Comparison of ENCODE assay signal across 8 cellular contexts in the genomic region with DNA sequence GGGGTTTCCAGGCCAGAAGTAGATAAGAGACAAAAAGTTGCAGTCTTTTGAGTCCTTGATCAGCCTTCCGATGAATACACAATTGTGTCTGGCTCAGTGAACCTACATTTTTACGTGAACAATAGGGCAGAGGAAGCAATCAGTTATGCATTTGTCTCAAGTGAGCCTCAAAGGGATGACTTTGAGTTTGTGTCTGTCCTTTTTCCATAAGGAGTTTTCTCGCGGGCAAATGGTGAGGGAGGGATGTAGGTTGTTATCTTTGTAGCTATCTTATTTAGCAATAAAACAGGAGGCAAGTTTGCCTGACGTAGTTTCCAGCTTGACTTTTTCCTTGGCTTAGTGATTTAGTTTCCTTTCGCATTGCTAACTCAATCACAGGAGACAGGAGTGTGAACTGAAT.
DNase-seq lines count a peak whose midpoint lies in the region; ATAC-seq, FAIRE-seq and TF ChIP-seq lines count a peak whose summit lies in the region.
"Not testable (repeated sequence)": the region's sequence is repeated elsewhere in the genome, so short reads cannot be mapped to it uniquely, and the experiment has no call there.

No MANE protein-coding gene starts in this region.

- TF ChIP-seq CTCF in activated CD8-positive, alpha-beta T cell treated with anti-CD3 and anti-CD28 coated beads for 36 hours (IDR thresholded peaks at IDR 0.05); K562 (IDR thresholded peaks at IDR 0.05 in 2 of 3, conservative IDR thresholded peaks at IDR 0.05 in 1 of 3; ENCODE audit: insufficient read depth in 2 of 3, low read depth in 1 of 3, low read length in 3 of 3); fibroblast of lung (conservative IDR thresholded peaks at IDR 0.05 in 1 of 2, IDR thresholded peaks at IDR 0.05 in 1 of 2; ENCODE audit: low read depth in 1 of 2, low read length in 2 of 2); osteocyte (IDR thresholded peaks at IDR 0.05): not testable (repeated sequence)

- H4K20me1 ChIP-seq in BLaER1; K562 (replicated peaks; ENCODE audit: control insufficient read depth, insufficient read depth, low read length); fibroblast of lung (ENCODE audit: control insufficient read depth, extremely low read depth, insufficient read depth, low read length): not testable (repeated sequence)

- H3K79me2 ChIP-seq in K562 (ENCODE audit: control insufficient read depth, insufficient read depth, low read length), result peaks cover 16% of the 10 kb centered on the region
- H3K79me2 ChIP-seq in fibroblast of lung (ENCODE audit: control insufficient read depth, insufficient read depth, low read length), result not testable (repeated sequence)

- not testable (repeated sequence) for H3K27me3 ChIP-seq in BLaER1; K562 (ENCODE audit: control insufficient read depth in 2 of 2, insufficient read depth in 2 of 2, low read length in 2 of 2); fibroblast of lung (ENCODE audit: control insufficient read depth, insufficient read depth, low read length)

- not testable (repeated sequence) for H2AFZ ChIP-seq in K562 (ENCODE audit: low read depth, low read length); fibroblast of lung (ENCODE audit: low read length)

- H3K27ac Mint-ChIP-seq in activated CD8-positive, alpha-beta T cell treated with anti-CD3 and anti-CD28 coated beads for 36 hours, result peak overlapping the region; percentile 74
- peak overlapping the region; percentile 89 for H3K27ac Mint-ChIP-seq in osteocyte (ENCODE audit: unreplicated experiment)
- peak overlapping the region; percentile 55 for H3K27ac Mint-ChIP-seq in stimulated activated naive CD8-positive, alpha-beta T cell treated with anti-CD3 and anti-CD28 coated beads, Interleukin-15, Interleukin-2, amounts not matched to agents 100 ng/mL and 50 ng/mL, for 24 hours

- CTCF ChIA-PET in activated CD8-positive, alpha-beta T cell treated with anti-CD3 and anti-CD28 coated beads for 36 hours (lab: Charles Lee); K562 (lab: Yijun Ruan, JAX; ENCODE audit: low intra/inter-chr PET ratio): not testable (repeated sequence)

- intact Hi-C loops in activated CD8-positive, alpha-beta T cell treated with anti-CD3 and anti-CD28 coated beads for 36 hours (cut with micrococcal nuclease); K562 (cut with micrococcal nuclease): not testable (repeated sequence)

- H3K9me1 ChIP-seq in K562 (ENCODE audit: control insufficient read depth, insufficient read depth, low read length), result not testable (repeated sequence)

- in situ Hi-C loops in K562 (cut with MboI), result not testable (repeated sequence)

- BruUV-seq in K562 (replicated peaks; lab: Mats Ljungman, UMichigan), result not testable (repeated sequence)

- not testable (repeated sequence) for TF ChIP-seq EP300 in K562 (IDR thresholded peaks at IDR 0.05; ENCODE audit: low read length)

- not testable (repeated sequence) for H3K4me3 ChIP-seq in BLaER1; K562; fibroblast of lung (replicated peaks in 1 of 4; ENCODE audit: control extremely low read depth in 1 of 4, insufficient read depth in 1 of 4, low read depth in 3 of 4, low read length in 4 of 4)

- not testable (repeated sequence) for H3K4me3 Mint-ChIP-seq in activated CD8-positive, alpha-beta T cell treated with anti-CD3 and anti-CD28 coated beads for 36 hours; osteocyte (ENCODE audit: unreplicated experiment); stimulated activated naive CD8-positive, alpha-beta T cell treated with anti-CD3 and anti-CD28 coated beads, Interleukin-15, Interleukin-2, amounts not matched to agents 100 ng/mL and 50 ng/mL, for 24 hours

- DNase-seq in RPMI7951 (ENCODE audit: low read depth) (peak; percentile 55), fibroblast of lung (ENCODE audit: low read depth in 2 of 2) (peak; percentile 42 to 75), iris pigment epithelial cell (ENCODE audit: low read depth) (peak; percentile 50)
- not testable (repeated sequence) for DNase-seq in activated CD8-positive, alpha-beta T cell treated with anti-CD3 and anti-CD28 coated beads for 36 hours; K562 (ENCODE audit: extremely low read depth in 1 of 4, low spot score in 3 of 4); osteocyte (ENCODE audit: extremely low spot score, unreplicated experiment)

- peaks cover 36% of the 10 kb centered on the region for H3K4me1 ChIP-seq in BLaER1
- H3K4me1 ChIP-seq in K562 (replicated peaks in 1 of 2; ENCODE audit: control insufficient read depth in 2 of 2, insufficient read depth in 2 of 2, low read length in 2 of 2); fibroblast of lung (ENCODE audit: control insufficient read depth, extremely low read depth, insufficient read depth, low read length): not testable (repeated sequence)

- not testable (repeated sequence) for H3K9me3 Mint-ChIP-seq in activated CD8-positive, alpha-beta T cell treated with anti-CD3 and anti-CD28 coated beads for 36 hours; osteocyte (ENCODE audit: unreplicated experiment); stimulated activated naive CD8-positive, alpha-beta T cell treated with anti-CD3 and anti-CD28 coated beads, Interleukin-15, Interleukin-2, amounts not matched to agents 100 ng/mL and 50 ng/mL, for 24 hours

- FAIRE-seq in K562 (lab: Jason Lieb, UNC), result not testable (repeated sequence)

- H3K27me3 Mint-ChIP-seq in activated CD8-positive, alpha-beta T cell treated with anti-CD3 and anti-CD28 coated beads for 36 hours; osteocyte (ENCODE audit: unreplicated experiment); stimulated activated naive CD8-positive, alpha-beta T cell treated with anti-CD3 and anti-CD28 coated beads, Interleukin-15, Interleukin-2, amounts not matched to agents 100 ng/mL and 50 ng/mL, for 24 hours: not testable (repeated sequence)

- POLR2A ChIA-PET in activated CD8-positive, alpha-beta T cell treated with anti-CD3 and anti-CD28 coated beads for 36 hours (lab: Charles Lee); K562 (lab: Yijun Ruan, JAX): not testable (repeated sequence)

- H3K36me3 Mint-ChIP-seq in activated CD8-positive, alpha-beta T cell treated with anti-CD3 and anti-CD28 coated beads for 36 hours (ENCODE audit: low read depth); osteocyte (ENCODE audit: unreplicated experiment); stimulated activated naive CD8-positive, alpha-beta T cell treated with anti-CD3 and anti-CD28 coated beads, Interleukin-15, Interleukin-2, amounts not matched to agents 100 ng/mL and 50 ng/mL, for 24 hours (ENCODE audit: low read depth): not testable (repeated sequence)

- 21% methylated on average over 4 of the region's 6 CpGs for WGBS in K562 (ENCODE audit: insufficient coverage, low coverage, missing lambda C conversion rate)

- H3K9me3 ChIP-seq in BLaER1; K562 (replicated peaks; ENCODE audit: control insufficient read depth, insufficient read depth, low read depth, low read length); fibroblast of lung (ENCODE audit: control insufficient read depth, insufficient read depth, low read depth, low read length): not testable (repeated sequence)

- H3K9ac ChIP-seq in BLaER1; K562 (ENCODE audit: insufficient read depth in 1 of 2, low read depth in 2 of 2, low read length in 2 of 2); fibroblast of lung (ENCODE audit: insufficient read depth, low read length): not testable (repeated sequence)

- peaks cover 26% of the 10 kb centered on the region for H3K4me1 Mint-ChIP-seq in activated CD8-positive, alpha-beta T cell treated with anti-CD3 and anti-CD28 coated beads for 36 hours (ENCODE audit: low read depth)
- H3K4me1 Mint-ChIP-seq in osteocyte (ENCODE audit: unreplicated experiment), result peaks cover 20% of the 10 kb centered on the region
- H3K4me1 Mint-ChIP-seq in stimulated activated naive CD8-positive, alpha-beta T cell treated with anti-CD3 and anti-CD28 coated beads, Interleukin-15, Interleukin-2, amounts not matched to agents 100 ng/mL and 50 ng/mL, for 24 hours (ENCODE audit: low read depth), result peaks cover 24% of the 10 kb centered on the region

- TF ChIP-seq RAD21 in K562 (CRISPR knock-in tag; conservative IDR thresholded peaks at IDR 0.05 in 1 of 2, IDR thresholded peaks at IDR 0.05 in 1 of 2), result not testable (repeated sequence)

- H3K27ac ChIP-seq in BLaER1, result not testable (repeated sequence)
- H3K27ac ChIP-seq in K562 (ENCODE audit: extremely low read depth, low read depth, low read length), result peak overlapping the region; percentile 36; the same call in 1 of the 3 replicates
- H3K27ac ChIP-seq in fibroblast of lung (ENCODE audit: insufficient read depth, low read length), result peak overlapping the region; percentile 77

- not testable (repeated sequence) for TF ChIP-seq POLR2A in K562 (conservative IDR thresholded peaks at IDR 0.05)

- not testable (repeated sequence) for ATAC-seq in activated CD8-positive, alpha-beta T cell treated with anti-CD3 and anti-CD28 coated beads for 36 hours; K562

- not testable (repeated sequence) for H3K36me3 ChIP-seq in BLaER1; K562 (ENCODE audit: control insufficient read depth, insufficient read depth, low read length); fibroblast of lung (ENCODE audit: control insufficient read depth, insufficient read depth, low read length)

- H3K4me2 ChIP-seq in BLaER1, result 0 out of 2 replicates have a peak overlapping the region, but pooled peaks have one; percentile 17
- H3K4me2 ChIP-seq in K562 (ENCODE audit: insufficient read depth, low read length); fibroblast of lung (ENCODE audit: extremely low read depth, insufficient read depth, low read length): not testable (repeated sequence)
